Comparison of ENCODE assay signal across 8 cellular contexts in the genomic region with DNA sequence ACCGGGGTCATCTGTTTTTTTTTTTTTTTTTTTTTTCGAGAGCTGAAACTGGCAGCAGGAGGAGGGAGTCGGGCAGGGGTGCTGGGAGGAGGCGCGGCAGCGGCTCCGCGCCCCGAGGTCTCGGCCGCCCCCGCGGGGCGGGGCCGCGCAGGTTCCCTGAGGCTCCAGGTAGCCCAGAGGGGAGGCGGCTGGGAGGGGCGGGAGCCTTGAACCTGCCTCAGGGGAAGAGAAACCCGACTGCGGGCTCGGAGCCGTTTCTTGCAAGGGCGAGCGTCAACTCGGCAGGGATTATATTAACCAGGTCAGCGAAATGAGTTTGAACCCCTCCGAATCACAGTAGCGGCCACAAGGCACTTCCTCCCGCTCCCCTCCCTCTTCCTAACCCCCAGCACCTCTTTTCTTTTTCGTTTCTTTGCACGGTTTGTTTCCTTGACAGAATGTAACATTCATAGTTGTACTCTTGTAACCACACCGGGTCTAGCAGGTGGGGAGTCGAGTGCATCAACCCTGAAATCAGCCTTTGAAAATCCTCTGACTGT. TPM values are rescaled to one million over a fixed set of nuclear protein-coding genes. Genes with fewer than 3 reads are reported as not detected.
DNase-seq lines count a peak whose midpoint lies in the region; ATAC-seq and TF ChIP-seq lines count a peak whose summit lies in the region.

No MANE protein-coding gene starts in this region.

- intact Hi-C loops in CD14-positive monocyte (cut with micrococcal nuclease): loop anchor here in 1 of 2 donors (2.0 to 10.0 kb wide), 4 partner anchors 14 to 1082 kb away; a partner anchor contains a TSS

- H3K27me3 Mint-ChIP-seq in CD14-positive monocyte (ENCODE audit: low read depth in 3 of 3): no peaks in the 10 kb centered on the region
- no peaks in the 10 kb centered on the region for H3K27me3 Mint-ChIP-seq in activated naive CD4-positive, alpha-beta T cell treated with anti-CD3 and anti-CD28 coated beads, Interleukin-2, amount 50 U/mL, for 24 hours

- H3K36me3 ChIP-seq in RWPE2 (ENCODE audit: low read depth): no peaks in the 10 kb centered on the region

- peaks cover 40% of the 10 kb centered on the region for H3K4me1 Mint-ChIP-seq in CD14-positive monocyte
- peaks cover 33% of the 10 kb centered on the region for H3K4me1 Mint-ChIP-seq in activated naive CD4-positive, alpha-beta T cell treated with anti-CD3 and anti-CD28 coated beads, Interleukin-2, amount 50 U/mL, for 24 hours

- H3K4me3 Mint-ChIP-seq in CD14-positive monocyte: peak overlapping the region; percentile 95 to 98
- H3K4me3 Mint-ChIP-seq in activated naive CD4-positive, alpha-beta T cell treated with anti-CD3 and anti-CD28 coated beads, Interleukin-2, amount 50 U/mL, for 24 hours: peak overlapping the region; percentile 97

- H3K9me3 Mint-ChIP-seq in CD14-positive monocyte: peaks cover 0 to 3% (median 0%) of the 10 kb centered on the region in 7 donors
- no peaks in the 10 kb centered on the region for H3K9me3 Mint-ChIP-seq in activated naive CD4-positive, alpha-beta T cell treated with anti-CD3 and anti-CD28 coated beads, Interleukin-2, amount 50 U/mL, for 24 hours

- no peaks in the 10 kb centered on the region for H3K27me3 ChIP-seq in RWPE2 (ENCODE audit: insufficient read depth, poor library complexity, severe bottlenecking)

- no peaks in the 10 kb centered on the region for H3K9me3 ChIP-seq in RWPE2 (ENCODE audit: severe bottlenecking)

- ATAC-seq in GM19351 (IDR thresholded peaks at IDR 0.05; ENCODE audit: unreplicated experiment) (peak; percentile 44), HG03460 (IDR thresholded peaks at IDR 0.05; ENCODE audit: unreplicated experiment) (peak; percentile 47), RWPE2 (ENCODE audit: low read depth) (peak; percentile 46)

- DNase-seq in CD14-positive monocyte (ENCODE audit: low spot score) (no peak), RWPE2 (ENCODE audit: low spot score) (no peak), iPS-NIHi11 (ENCODE audit: low spot score) (peak; percentile 65), inferior parietal cortex (ENCODE audit: extremely low spot score) (no peak)
- DNase-seq in stimulated activated CD4-positive, alpha-beta T cell treated with anti-CD3 and anti-CD28 coated beads, Interleukin-2, amount 100 ng/mL, for 4 hours (ENCODE audit: low read depth): peak; percentile 67

- peak overlapping the region; percentile 71 to 89 (median 86) for H3K27ac Mint-ChIP-seq in CD14-positive monocyte
- H3K27ac Mint-ChIP-seq in activated naive CD4-positive, alpha-beta T cell treated with anti-CD3 and anti-CD28 coated beads, Interleukin-2, amount 50 U/mL, for 24 hours: peak overlapping the region; percentile 75

- H3K27ac ChIP-seq in RWPE2 (ENCODE audit: poor library complexity, severe bottlenecking): no peak overlapping the region

- TF ChIP-seq CTCF in CD14-positive monocyte (IDR thresholded peaks at IDR 0.05) (no peak), RWPE2 (IDR thresholded peaks at IDR 0.05; ENCODE audit: poor library complexity, severe bottlenecking) (no peak)

- H3K4me1 ChIP-seq in RWPE2 (ENCODE audit: insufficient read depth, poor library complexity, severe bottlenecking): peaks cover 11% of the 10 kb centered on the region

- peak overlapping the region; percentile 62 for H3K4me3 ChIP-seq in RWPE2 (ENCODE audit: severe bottlenecking)

- no peaks in the 10 kb centered on the region for H3K36me3 Mint-ChIP-seq in CD14-positive monocyte
- peaks cover 4% of the 10 kb centered on the region for H3K36me3 Mint-ChIP-seq in activated naive CD4-positive, alpha-beta T cell treated with anti-CD3 and anti-CD28 coated beads, Interleukin-2, amount 50 U/mL, for 24 hours

RNA-seq across cellular contexts. Expression of a gene that starts 2.0 kb away (rescaled TPM):
- 1 to 10 TPM; 1.7 to 2.2 TPM for polyA plus RNA-seq in CD14-positive monocyte

Comparison
In these comparisons a context has a peak if more than half of its experiments do, and no peak if none do; other contexts are left out.
1. DNase-seq: peak in iPS-NIHi11 (single experiment) and stimulated activated CD4-positive, alpha-beta T cell treated with anti-CD3 and anti-CD28 coated beads, Interleukin-2, amount 100 ng/mL, for 4 hours (single experiment); none in CD14-positive monocyte (single experiment), RWPE2 (single experiment) and inferior parietal cortex (single experiment).
2. Peak in every context shown above with its lines, with median percentiles within 50 percentile points of each other: ATAC-seq.